ENCODE assay signal across 29 cellular contexts in the genomic region with DNA sequence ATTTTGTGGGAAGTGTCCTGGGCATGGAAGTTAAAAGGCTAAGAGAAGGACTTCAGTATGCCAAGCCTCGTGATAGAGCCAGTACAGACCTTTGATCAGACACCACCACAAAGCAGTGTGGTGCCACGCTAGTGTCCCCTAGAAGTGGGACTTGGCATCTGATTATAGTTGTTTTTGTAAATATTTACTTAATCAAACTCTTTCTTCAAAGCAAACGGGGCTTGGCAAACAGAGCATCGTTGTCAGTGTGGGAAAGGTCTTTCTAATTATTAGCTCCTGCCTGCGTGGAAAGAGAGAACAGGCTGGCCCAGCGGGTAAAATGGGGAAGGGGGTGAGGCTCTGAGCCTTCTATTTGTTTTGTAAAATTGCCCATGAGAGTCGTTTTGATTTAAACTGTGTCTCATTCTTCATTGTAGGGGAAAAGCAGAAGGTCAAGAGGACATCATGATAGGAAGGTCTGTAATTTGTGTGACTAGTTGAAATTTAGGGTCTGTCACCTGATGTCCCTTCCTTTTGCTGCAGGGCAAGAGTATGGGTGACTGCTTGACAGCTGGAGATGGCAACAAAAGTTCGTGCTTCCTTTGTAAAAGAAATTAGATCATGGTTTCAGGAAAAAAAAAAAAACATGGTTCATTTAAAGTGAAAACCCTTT.
DNase-seq lines count a peak whose midpoint lies in the region; ATAC-seq and TF ChIP-seq lines count a peak whose summit lies in the region.
"Had no signal": no experiment of that assay in that cellular context is flagged by ENCODE, and none has a peak within 500 bp of the region (broad histone marks: within the 10 kb centered on the region; RNA-seq: fewer than 3 reads in every experiment).

No MANE protein-coding gene starts in this region.

- H3K4me3 Mint-ChIP-seq in neural crest cell, result peak overlapping the region; percentile 21
- H3K4me3 Mint-ChIP-seq: activated naive CD8-positive, alpha-beta T cell treated with anti-CD3 and anti-CD28 coated beads for 36 hours; CD8-positive, alpha-beta memory T cell; HFFc6; immature natural killer cell; stimulated activated memory B cell treated with anti-CD40 and anti-IgM and Interleukin-4, amounts not matched to agents 10 μg/mL and 1 μg/mL and 100 μg/mL, for 72 hours; T-helper 1 cell treated with Interleukin-12 subunit alpha and Interleukin-12 subunit beta and Interleukin-4 antibody, amounts not matched to agents 30 μg/mL and 1 μg/mL, for 36 hours had no signal

- peaks cover 4% of the 10 kb centered on the region for H3K9me3 Mint-ChIP-seq in neural crest cell
- H3K9me3 Mint-ChIP-seq: activated naive CD8-positive, alpha-beta T cell treated with anti-CD3 and anti-CD28 coated beads for 36 hours; CD8-positive, alpha-beta memory T cell; HFFc6; immature natural killer cell; T-helper 1 cell treated with Interleukin-12 subunit alpha and Interleukin-12 subunit beta and Interleukin-4 antibody, amounts not matched to agents 30 μg/mL and 1 μg/mL, for 36 hours had no signal

- no peaks in the 10 kb centered on the region for H3K27me3 ChIP-seq in body of pancreas
- H3K27me3 ChIP-seq: foreskin keratinocyte, testis, vagina had no signal

- no peak for TF ChIP-seq POLR2A in body of pancreas (IDR thresholded peaks at IDR 0.05)

- WGBS in body of pancreas, 2 donors, result 11 to 16% methylated on average over 8 of the region's 8 CpGs

- H3K4me1 Mint-ChIP-seq in neural crest cell, result peaks cover 34% of the 10 kb centered on the region
- H3K4me1 Mint-ChIP-seq: activated naive CD8-positive, alpha-beta T cell treated with anti-CD3 and anti-CD28 coated beads for 36 hours; CD8-positive, alpha-beta memory T cell; immature natural killer cell; stimulated activated memory B cell treated with anti-CD40 and anti-IgM and Interleukin-4, amounts not matched to agents 10 μg/mL and 1 μg/mL and 100 μg/mL, for 72 hours had no signal

- no peak overlapping the region for H3K4me3 ChIP-seq in body of pancreas
- H3K4me3 ChIP-seq: PC-9, skin epidermis, testis, vagina had no signal

- H3K27ac Mint-ChIP-seq in neural crest cell (ENCODE audit: unreplicated experiment), result no peak overlapping the region
- H3K27ac Mint-ChIP-seq: activated naive CD8-positive, alpha-beta T cell treated with anti-CD3 and anti-CD28 coated beads for 36 hours; activated T-helper 2 cell treated with anti-CD3 and anti-CD28 coated beads, Interferon-gamma antibody, Interleukin-2, Interleukin-4, amounts not matched to agents 10 μg/mL and 5 μg/mL and 100 μg/mL, durations not matched to agents 14 hours and 24 hours and 36 hours; HFFc6; immature natural killer cell; stimulated activated memory B cell treated with anti-CD40 and anti-IgM and Interleukin-4, amounts not matched to agents 10 μg/mL and 1 μg/mL and 100 μg/mL, for 72 hours; T-helper 1 cell treated with Interleukin-12 subunit alpha and Interleukin-12 subunit beta and Interleukin-4 antibody, amounts not matched to agents 30 μg/mL and 1 μg/mL, for 36 hours had no signal

- peak; percentile 23 for DNase-seq in NCI-H1092 (lab: John Stamatoyannopoulos, UW)
- DNase-seq in NCI-H1930 (lab: John Stamatoyannopoulos, UW), result peak; percentile 8 to 31
- DNase-seq in body of pancreas, result peak in 3 of 4 donors; percentile 6 to 26 (median 24)
- no peak for DNase-seq in neural crest cell (ENCODE audit: low read depth, low spot score)
- no peak for DNase-seq in activated CD8-positive, alpha-beta memory T cell treated with anti-CD3 and anti-CD28 coated beads, Interleukin-2, amount 50 U/mL, for 4 hours
- DNase-seq in GM13976 (ENCODE audit: low spot score), result no peak
- DNase-seq in stimulated activated CD4-positive, alpha-beta T cell treated with anti-CD3 and anti-CD28 coated beads, Interleukin-4, amount 100 ng/mL, for 4 hours, result no peak
- DNase-seq: activated CD4-positive, alpha-beta T cell treated with anti-CD3 and anti-CD28 coated beads, Interleukin-2, amount 50 U/mL, for 4 hours; activated CD8-positive, alpha-beta memory T cell treated with anti-CD3 and anti-CD28 coated beads, Interleukin-2, amount 50 U/mL, for 48 hours; activated naive CD8-positive, alpha-beta T cell treated with anti-CD3 and anti-CD28 coated beads for 36 hours; AML-193; CD8-positive, alpha-beta memory T cell; DND-41; effector CD4-positive, alpha-beta T cell; foreskin keratinocyte; HFFc6; immature natural killer cell; NCI-H2029 treated with DMSO at 0.1 percent for 48 hours; NCI-H524 treated with DMSO at 0.1 percent for 48 hours; PC-9; SHP77 treated with DMSO at 0.1 percent for 48 hours; stimulated activated CD4-positive, alpha-beta T cell treated with anti-CD3 and anti-CD28 coated beads, Interleukin-2, amount 100 ng/mL, for 24 hours; testis had no signal

- no peaks in the 10 kb centered on the region for H3K36me3 ChIP-seq in body of pancreas (replicated peaks in 1 of 2; ENCODE audit: insufficient read depth in 1 of 2, low read depth in 2 of 2)
- H3K36me3 ChIP-seq: vagina had no signal

- H3K36me3 Mint-ChIP-seq in neural crest cell (ENCODE audit: low read depth), result no peaks in the 10 kb centered on the region
- H3K36me3 Mint-ChIP-seq: activated naive CD8-positive, alpha-beta T cell treated with anti-CD3 and anti-CD28 coated beads for 36 hours; CD8-positive, alpha-beta memory T cell; immature natural killer cell; stimulated activated memory B cell treated with anti-CD40 and anti-IgM and Interleukin-4, amounts not matched to agents 10 μg/mL and 1 μg/mL and 100 μg/mL, for 72 hours had no signal

- H3K27ac ChIP-seq in body of pancreas, result peak overlapping the region; percentile 77 to 92 (median 86)
- H3K27ac ChIP-seq: foreskin keratinocyte, KMS-11, PC-9, skin epidermis, testis, vagina had no signal

- H3K27me3 Mint-ChIP-seq in neural crest cell (ENCODE audit: low read depth), result no peaks in the 10 kb centered on the region
- H3K27me3 Mint-ChIP-seq: activated naive CD8-positive, alpha-beta T cell treated with anti-CD3 and anti-CD28 coated beads for 36 hours had no signal

- TF ChIP-seq CTCF in body of pancreas (IDR thresholded peaks at IDR 0.05) (no peak), neural crest cell (conservative IDR thresholded peaks at IDR 0.05) (no peak), GM13976 (IDR thresholded peaks at IDR 0.05; ENCODE audit: borderline replicate concordance, control extremely low read depth, extremely low read depth, insufficient read depth, missing control alignments) (no peak)

- H3K9me3 ChIP-seq in body of pancreas, result no peaks in the 10 kb centered on the region
- H3K9me3 ChIP-seq: testis, vagina had no signal

- peaks cover 26% of the 10 kb centered on the region for H3K4me1 ChIP-seq in body of pancreas
- H3K4me1 ChIP-seq: foreskin keratinocyte, testis, vagina had no signal

- intact Hi-C loops in body of pancreas (cut with DNase I), result no loop called here

- peak; percentile 24 for ATAC-seq in body of pancreas
- ATAC-seq: foreskin keratinocyte; stimulated activated memory B cell treated with anti-CD40 and anti-IgM and Interleukin-4, amounts not matched to agents 10 μg/mL and 1 μg/mL and 100 μg/mL, for 72 hours had no signal

- in situ Hi-C loops in GM13976 (cut with MboI; ENCODE audit: low sequenced_read_pairs, unreplicated experiment), result no loop called here

Comparison
In these comparisons a context has a peak if more than half of its experiments do, and no peak if none do; other contexts are left out.
1. DNase-seq: peak in NCI-H1092 (single experiment), NCI-H1930 (2 of 2) and body of pancreas (3 of 4); none in neural crest cell (single experiment), activated CD8-positive, alpha-beta memory T cell treated with anti-CD3 and anti-CD28 coated beads, Interleukin-2, amount 50 U/mL, for 4 hours (single experiment), GM13976 (single experiment) and stimulated activated CD4-positive, alpha-beta T cell treated with anti-CD3 and anti-CD28 coated beads, Interleukin-4, amount 100 ng/mL, for 4 hours (0 of 2).